In the genomic region with DNA sequence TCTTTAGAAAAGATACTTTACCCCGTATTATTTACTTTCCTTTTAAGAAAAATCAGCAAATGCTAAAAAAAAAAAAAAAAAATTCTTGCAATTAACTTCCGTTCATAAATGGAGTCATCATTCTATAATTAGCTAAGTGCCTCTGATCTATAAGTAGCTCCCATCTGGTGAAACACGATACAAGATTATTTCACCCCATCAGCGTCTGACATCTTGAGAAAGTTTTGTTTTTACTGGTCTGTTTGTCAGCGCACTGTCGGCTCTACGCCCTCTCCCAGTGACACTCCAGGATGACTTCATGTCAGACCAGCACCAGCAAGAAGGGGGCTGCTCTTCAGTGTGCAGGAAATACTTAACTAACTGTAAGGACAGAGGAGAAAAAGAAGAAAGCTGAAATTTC, we compare ENCODE assay signal across 1 cellular context.
TF ChIP-seq lines count a peak whose summit lies in the region.

No MANE protein-coding gene starts in this region.

TF ChIP-seq in HEK293, 187 proteins besides CTCF, POLR2A, EP300 and RAD21 (continued from another document and continues in another):
- TF ChIP-seq, protein P1, sequence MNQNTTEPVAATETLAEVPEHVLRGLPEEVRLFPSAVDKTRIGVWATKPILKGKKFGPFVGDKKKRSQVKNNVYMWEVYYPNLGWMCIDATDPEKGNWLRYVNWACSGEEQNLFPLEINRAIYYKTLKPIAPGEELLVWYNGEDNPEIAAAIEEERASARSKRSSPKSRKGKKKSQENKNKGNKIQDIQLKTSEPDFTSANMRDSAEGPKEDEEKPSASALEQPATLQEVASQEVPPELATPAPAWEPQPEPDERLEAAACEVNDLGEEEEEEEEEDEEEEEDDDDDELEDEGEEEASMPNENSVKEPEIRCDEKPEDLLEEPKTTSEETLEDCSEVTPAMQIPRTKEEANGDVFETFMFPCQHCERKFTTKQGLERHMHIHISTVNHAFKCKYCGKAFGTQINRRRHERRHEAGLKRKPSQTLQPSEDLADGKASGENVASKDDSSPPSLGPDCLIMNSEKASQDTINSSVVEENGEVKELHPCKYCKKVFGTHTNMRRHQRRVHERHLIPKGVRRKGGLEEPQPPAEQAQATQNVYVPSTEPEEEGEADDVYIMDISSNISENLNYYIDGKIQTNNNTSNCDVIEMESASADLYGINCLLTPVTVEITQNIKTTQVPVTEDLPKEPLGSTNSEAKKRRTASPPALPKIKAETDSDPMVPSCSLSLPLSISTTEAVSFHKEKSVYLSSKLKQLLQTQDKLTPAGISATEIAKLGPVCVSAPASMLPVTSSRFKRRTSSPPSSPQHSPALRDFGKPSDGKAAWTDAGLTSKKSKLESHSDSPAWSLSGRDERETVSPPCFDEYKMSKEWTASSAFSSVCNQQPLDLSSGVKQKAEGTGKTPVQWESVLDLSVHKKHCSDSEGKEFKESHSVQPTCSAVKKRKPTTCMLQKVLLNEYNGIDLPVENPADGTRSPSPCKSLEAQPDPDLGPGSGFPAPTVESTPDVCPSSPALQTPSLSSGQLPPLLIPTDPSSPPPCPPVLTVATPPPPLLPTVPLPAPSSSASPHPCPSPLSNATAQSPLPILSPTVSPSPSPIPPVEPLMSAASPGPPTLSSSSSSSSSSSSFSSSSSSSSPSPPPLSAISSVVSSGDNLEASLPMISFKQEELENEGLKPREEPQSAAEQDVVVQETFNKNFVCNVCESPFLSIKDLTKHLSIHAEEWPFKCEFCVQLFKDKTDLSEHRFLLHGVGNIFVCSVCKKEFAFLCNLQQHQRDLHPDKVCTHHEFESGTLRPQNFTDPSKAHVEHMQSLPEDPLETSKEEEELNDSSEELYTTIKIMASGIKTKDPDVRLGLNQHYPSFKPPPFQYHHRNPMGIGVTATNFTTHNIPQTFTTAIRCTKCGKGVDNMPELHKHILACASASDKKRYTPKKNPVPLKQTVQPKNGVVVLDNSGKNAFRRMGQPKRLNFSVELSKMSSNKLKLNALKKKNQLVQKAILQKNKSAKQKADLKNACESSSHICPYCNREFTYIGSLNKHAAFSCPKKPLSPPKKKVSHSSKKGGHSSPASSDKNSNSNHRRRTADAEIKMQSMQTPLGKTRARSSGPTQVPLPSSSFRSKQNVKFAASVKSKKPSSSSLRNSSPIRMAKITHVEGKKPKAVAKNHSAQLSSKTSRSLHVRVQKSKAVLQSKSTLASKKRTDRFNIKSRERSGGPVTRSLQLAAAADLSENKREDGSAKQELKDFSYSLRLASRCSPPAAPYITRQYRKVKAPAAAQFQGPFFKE (tag by site-specific recombination; IDR thresholded peaks at IDR 0.05; ENCODE audit: borderline replicate concordance), result no peak
- no peak for TF ChIP-seq ZNF768 (tag by site-specific recombination; IDR thresholded peaks at IDR 0.05)
- TF ChIP-seq YY2 (tag by site-specific recombination; IDR thresholded peaks at IDR 0.05), result no peak
- TF ChIP-seq ZXDB (tag by site-specific recombination; IDR thresholded peaks at IDR 0.05), result no peak
- TF ChIP-seq ZNF114 (tag by site-specific recombination; IDR thresholded peaks at IDR 0.05), result no peak
- TF ChIP-seq ZNF362 (tag by site-specific recombination; IDR thresholded peaks at IDR 0.05), result peak; percentile 81
- no peak for TF ChIP-seq HOXA7 (CRISPR knock-in tag; IDR thresholded peaks at IDR 0.05; ENCODE audit: borderline replicate concordance)
- no peak for TF ChIP-seq ZNF404 (tag by site-specific recombination; IDR thresholded peaks at IDR 0.05)
- no peak for TF ChIP-seq ZNF169 (tag by site-specific recombination; IDR thresholded peaks at IDR 0.05)
- no peak for TF ChIP-seq ZNF704 (tag by site-specific recombination; IDR thresholded peaks at IDR 0.05)
- no peak for TF ChIP-seq BCL11A (tag by site-specific recombination; IDR thresholded peaks at IDR 0.05; ENCODE audit: low read depth)
- no peak for TF ChIP-seq GLI2 (tag by site-specific recombination; IDR thresholded peaks at IDR 0.05; ENCODE audit: borderline replicate concordance, low read depth)
- no peak for TF ChIP-seq GFI1B (tag by site-specific recombination; IDR thresholded peaks at IDR 0.05)
- TF ChIP-seq ZSCAN16 (tag by site-specific recombination; IDR thresholded peaks at IDR 0.05), result no peak
- TF ChIP-seq, protein P2, sequence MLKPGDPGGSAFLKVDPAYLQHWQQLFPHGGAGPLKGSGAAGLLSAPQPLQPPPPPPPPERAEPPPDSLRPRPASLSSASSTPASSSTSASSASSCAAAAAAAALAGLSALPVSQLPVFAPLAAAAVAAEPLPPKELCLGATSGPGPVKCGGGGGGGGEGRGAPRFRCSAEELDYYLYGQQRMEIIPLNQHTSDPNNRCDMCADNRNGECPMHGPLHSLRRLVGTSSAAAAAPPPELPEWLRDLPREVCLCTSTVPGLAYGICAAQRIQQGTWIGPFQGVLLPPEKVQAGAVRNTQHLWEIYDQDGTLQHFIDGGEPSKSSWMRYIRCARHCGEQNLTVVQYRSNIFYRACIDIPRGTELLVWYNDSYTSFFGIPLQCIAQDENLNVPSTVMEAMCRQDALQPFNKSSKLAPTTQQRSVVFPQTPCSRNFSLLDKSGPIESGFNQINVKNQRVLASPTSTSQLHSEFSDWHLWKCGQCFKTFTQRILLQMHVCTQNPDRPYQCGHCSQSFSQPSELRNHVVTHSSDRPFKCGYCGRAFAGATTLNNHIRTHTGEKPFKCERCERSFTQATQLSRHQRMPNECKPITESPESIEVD (tag by site-specific recombination; IDR thresholded peaks at IDR 0.05), result peak; percentile 70
- TF ChIP-seq ZNF311 (tag by site-specific recombination; IDR thresholded peaks at IDR 0.05; ENCODE audit: borderline replicate concordance), result no peak
- TF ChIP-seq ZSCAN23 (tag by site-specific recombination; IDR thresholded peaks at IDR 0.05), result no peak
- TF ChIP-seq ZNF645 (tag by site-specific recombination; IDR thresholded peaks at IDR 0.05), result no peak
- TF ChIP-seq AEBP2 (tag by site-specific recombination; IDR thresholded peaks at IDR 0.05; ENCODE audit: borderline replicate concordance), result no peak
- no peak for TF ChIP-seq ZNF221 (tag by site-specific recombination; IDR thresholded peaks at IDR 0.05; ENCODE audit: borderline replicate concordance)
- TF ChIP-seq ZNF335 (tag by site-specific recombination; conservative IDR thresholded peaks at IDR 0.05), result peak; percentile 35; the same call in 1 of the 2 replicates
- no peak for TF ChIP-seq KLF1 (tag by site-specific recombination; IDR thresholded peaks at IDR 0.05)
- TF ChIP-seq ZNF521 (tag by site-specific recombination; IDR thresholded peaks at IDR 0.05), result no peak
- no peak for TF ChIP-seq ZIC2 (tag by site-specific recombination; IDR thresholded peaks at IDR 0.05)
- no peak for TF ChIP-seq ZNF510 (tag by site-specific recombination; IDR thresholded peaks at IDR 0.05; ENCODE audit: insufficient replicate concordance)
- TF ChIP-seq ZNF174 (tag by site-specific recombination; IDR thresholded peaks at IDR 0.05), result no peak
- TF ChIP-seq ZNF549 (tag by site-specific recombination; IDR thresholded peaks at IDR 0.05), result no peak
- no peak for TF ChIP-seq ZNF16 (tag by site-specific recombination; IDR thresholded peaks at IDR 0.05; ENCODE audit: low read depth)
- no peak for TF ChIP-seq SETDB1 (IDR thresholded peaks at IDR 0.05; ENCODE audit: insufficient read length, low read length)
- TF ChIP-seq ZBTB21 (tag by site-specific recombination; IDR thresholded peaks at IDR 0.05), result no peak
- TF ChIP-seq ZNF701 (tag by site-specific recombination; IDR thresholded peaks at IDR 0.05), result no peak
- no peak for TF ChIP-seq ZNF266 (tag by site-specific recombination; IDR thresholded peaks at IDR 0.05; ENCODE audit: low read depth)
- TF ChIP-seq ZNF514 (tag by site-specific recombination; IDR thresholded peaks at IDR 0.05), result no peak
- TF ChIP-seq ZNF639 (tag by site-specific recombination; IDR thresholded peaks at IDR 0.05), result peak; percentile 57; the same call in 1 of the 2 replicates
- TF ChIP-seq, protein P3, sequence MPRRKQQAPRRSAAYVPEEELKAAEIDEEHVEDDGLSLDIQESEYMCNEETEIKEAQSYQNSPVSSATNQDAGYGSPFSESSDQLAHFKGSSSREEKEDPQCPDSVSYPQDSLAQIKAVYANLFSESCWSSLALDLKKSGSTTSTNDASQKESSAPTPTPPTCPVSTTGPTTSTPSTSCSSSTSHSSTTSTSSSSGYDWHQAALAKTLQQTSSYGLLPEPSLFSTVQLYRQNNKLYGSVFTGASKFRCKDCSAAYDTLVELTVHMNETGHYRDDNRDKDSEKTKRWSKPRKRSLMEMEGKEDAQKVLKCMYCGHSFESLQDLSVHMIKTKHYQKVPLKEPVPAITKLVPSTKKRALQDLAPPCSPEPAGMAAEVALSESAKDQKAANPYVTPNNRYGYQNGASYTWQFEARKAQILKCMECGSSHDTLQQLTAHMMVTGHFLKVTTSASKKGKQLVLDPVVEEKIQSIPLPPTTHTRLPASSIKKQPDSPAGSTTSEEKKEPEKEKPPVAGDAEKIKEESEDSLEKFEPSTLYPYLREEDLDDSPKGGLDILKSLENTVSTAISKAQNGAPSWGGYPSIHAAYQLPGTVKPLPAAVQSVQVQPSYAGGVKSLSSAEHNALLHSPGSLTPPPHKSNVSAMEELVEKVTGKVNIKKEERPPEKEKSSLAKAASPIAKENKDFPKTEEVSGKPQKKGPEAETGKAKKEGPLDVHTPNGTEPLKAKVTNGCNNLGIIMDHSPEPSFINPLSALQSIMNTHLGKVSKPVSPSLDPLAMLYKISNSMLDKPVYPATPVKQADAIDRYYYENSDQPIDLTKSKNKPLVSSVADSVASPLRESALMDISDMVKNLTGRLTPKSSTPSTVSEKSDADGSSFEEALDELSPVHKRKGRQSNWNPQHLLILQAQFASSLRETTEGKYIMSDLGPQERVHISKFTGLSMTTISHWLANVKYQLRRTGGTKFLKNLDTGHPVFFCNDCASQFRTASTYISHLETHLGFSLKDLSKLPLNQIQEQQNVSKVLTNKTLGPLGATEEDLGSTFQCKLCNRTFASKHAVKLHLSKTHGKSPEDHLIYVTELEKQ (tag by site-specific recombination; IDR thresholded peaks at IDR 0.05; ENCODE audit: borderline replicate concordance), result peak; percentile 43; the same call in 1 of the 2 replicates
- no peak for TF ChIP-seq ZNF184 (tag by site-specific recombination; IDR thresholded peaks at IDR 0.05)
- no peak for TF ChIP-seq ZNF23 (tag by site-specific recombination; IDR thresholded peaks at IDR 0.05; ENCODE audit: borderline replicate concordance)
- peak; percentile 46; the same call in 1 of the 2 replicates for TF ChIP-seq ZNF660 (tag by site-specific recombination; IDR thresholded peaks at IDR 0.05)
- TF ChIP-seq ZBTB44 (tag by site-specific recombination; IDR thresholded peaks at IDR 0.05), result no peak
- no peak for TF ChIP-seq ZNF670 (tag by site-specific recombination; IDR thresholded peaks at IDR 0.05; ENCODE audit: low read depth)
- peak; percentile 81 for TF ChIP-seq OSR2 (tag by site-specific recombination; IDR thresholded peaks at IDR 0.05)
- no peak for TF ChIP-seq MEIS1 (CRISPR knock-in tag; IDR thresholded peaks at IDR 0.05; ENCODE audit: borderline replicate concordance)
- TF ChIP-seq SP7 (tag by site-specific recombination; IDR thresholded peaks at IDR 0.05), result peak; percentile 48
